In the genomic region with DNA sequence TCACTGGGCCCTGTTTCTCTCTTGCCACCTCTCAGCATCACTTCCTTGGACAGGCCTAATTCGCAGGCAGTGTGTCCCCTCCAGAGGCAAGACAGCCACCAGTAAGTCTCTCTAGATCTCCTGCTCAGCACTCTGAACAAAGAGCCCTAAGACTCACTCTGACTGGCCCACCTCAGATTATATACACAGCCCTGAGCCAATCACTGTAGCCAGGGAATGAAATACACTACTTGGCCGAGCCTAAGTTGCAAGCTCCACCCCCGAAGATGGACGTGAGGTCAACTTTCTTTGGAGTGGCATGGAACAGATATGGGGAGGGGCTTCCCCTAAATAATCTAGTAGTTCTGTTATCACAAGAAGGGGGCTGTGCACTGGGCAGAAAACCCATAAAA, we compare ENCODE assay signal across 17 cellular contexts. TPM values are rescaled to one million over a fixed set of nuclear protein-coding genes. Genes with fewer than 3 reads are reported as not detected.
DNase-seq lines count a peak whose midpoint lies in the region; FAIRE-seq and TF ChIP-seq lines count a peak whose summit lies in the region.
"Had no signal": no experiment of that assay in that cellular context is flagged by ENCODE, and none has a peak within 500 bp of the region (broad histone marks: within the 10 kb centered on the region; RNA-seq: fewer than 3 reads in every experiment).

No MANE protein-coding gene starts in this region.

- H2AFZ ChIP-seq in astrocyte (ENCODE audit: low read depth, low read length), result peak overlapping the region; percentile 3

- no peak for TF ChIP-seq CTCF in astrocyte (IDR thresholded peaks at IDR 0.05; ENCODE audit: insufficient read depth, low read depth, low read length)
- TF ChIP-seq CTCF in lower leg skin (IDR thresholded peaks at IDR 0.05), result no peak

- no peak overlapping the region for H3K4me3 ChIP-seq in astrocyte (ENCODE audit: insufficient read depth, low read depth, low read length)
- no peak overlapping the region for H3K4me3 ChIP-seq in lower leg skin (ENCODE audit: low read depth, poor library complexity, severe bottlenecking)

- peak; percentile 16 for DNase-seq in ELF-1 (ENCODE audit: low read depth, low spot score)
- DNase-seq in HEK293T (ENCODE audit: extremely low spot score), result no peak
- DNase-seq in astrocyte (ENCODE audit: low read depth), result no peak
- peak; percentile 10 for DNase-seq in left kidney (ENCODE audit: low read depth, low spot score)
- no peak for DNase-seq in NCI-H526 treated with DMSO at 0.1 percent for 48 hours (lab: John Stamatoyannopoulos, UW)
- DNase-seq in lower leg skin (ENCODE audit: low spot score in 2 of 2), result no peak
- DNase-seq in activated CD4-positive, alpha-beta T cell treated with anti-CD3 and anti-CD28 coated beads, Interleukin-2, amount 50 U/mL, for 48 hours, result no peak
- DNase-seq in Kasumi-1 (lab: John Stamatoyannopoulos, UW), result no peak
- DNase-seq: Caco-2; CD4-positive, CD25-positive, alpha-beta regulatory T cell; DMS153; NCI-H1417 treated with DMSO at 0.1 percent for 48 hours; NCI-H2029; NCI-H2171 treated with DMSO at 0.1 percent for 48 hours; NCI-H774 had no signal

- no peak for TF ChIP-seq POLR2A in lower leg skin (IDR thresholded peaks at IDR 0.05)

- no peaks in the 10 kb centered on the region for H3K36me3 ChIP-seq in astrocyte (ENCODE audit: insufficient read depth, low read length)

- no peak overlapping the region for H3K27ac ChIP-seq in astrocyte (ENCODE audit: low read depth, low read length)

- peaks cover 5% of the 10 kb centered on the region for H3K9me3 Mint-ChIP-seq in astrocyte (ENCODE audit: unreplicated experiment)

- H3K9me3 ChIP-seq in astrocyte (ENCODE audit: insufficient read depth, low read depth, low read length), result no peaks in the 10 kb centered on the region

- H3K4me2 ChIP-seq in astrocyte (ENCODE audit: low read length), result peak overlapping the region; percentile 34

- no peak overlapping the region for H3K9ac ChIP-seq in astrocyte (ENCODE audit: low read length)

- intact Hi-C loops in lower leg skin (cut with DNase I; ENCODE audit: low total_unique reads), result no loop called here

- peaks cover 12% of the 10 kb centered on the region for H3K4me1 ChIP-seq in astrocyte (ENCODE audit: insufficient read depth, low read length)
- H3K4me1 ChIP-seq: Caco-2 had no signal

- H3K27me3 ChIP-seq in astrocyte (ENCODE audit: insufficient read depth, low read length), result peaks cover 3% of the 10 kb centered on the region

- WGBS in lower leg skin, 2 donors, result 57 to 79% methylated on average over 4 of the region's 4 CpGs

- H3K27ac Mint-ChIP-seq in astrocyte (ENCODE audit: unreplicated experiment), result no peak overlapping the region
- H3K27ac Mint-ChIP-seq: CD4-positive, CD25-positive, alpha-beta regulatory T cell had no signal

- peaks cover 23% of the 10 kb centered on the region for H3K4me1 Mint-ChIP-seq in astrocyte (ENCODE audit: low read depth, unreplicated experiment)

- H3K4me3 Mint-ChIP-seq in astrocyte (ENCODE audit: unreplicated experiment), result no peak overlapping the region
- H3K4me3 Mint-ChIP-seq: CD4-positive, CD25-positive, alpha-beta regulatory T cell had no signal

- H3K79me2 ChIP-seq in astrocyte (ENCODE audit: insufficient read depth, low read length), result no peaks in the 10 kb centered on the region

- no peak for FAIRE-seq in astrocyte (lab: Jason Lieb, UNC)

- no peaks in the 10 kb centered on the region for H3K36me3 Mint-ChIP-seq in astrocyte (ENCODE audit: low read depth, unreplicated experiment)
- H3K36me3 Mint-ChIP-seq: CD4-positive, CD25-positive, alpha-beta regulatory T cell had no signal

- POLR2A ChIA-PET in HEK293T (lab: Yijun Ruan, JAX), result no interaction called here

- CTCF ChIA-PET in HEK293T (lab: Yijun Ruan, JAX), result interaction anchor here (0.8 kb wide), 1 partner anchor 14 kb away, joined by 3 read pairs; no protein-coding TSS in a partner anchor

- no peaks in the 10 kb centered on the region for H4K20me1 ChIP-seq in astrocyte (ENCODE audit: insufficient read depth, low read length)

- peaks cover 42% of the 10 kb centered on the region for H3K27me3 Mint-ChIP-seq in astrocyte (ENCODE audit: low read depth, unreplicated experiment)

TF ChIP-seq in HEK293T, 16 proteins besides CTCF, POLR2A, EP300 and RAD21:
- TF ChIP-seq CTBP1 (IDR thresholded peaks at IDR 0.05; ENCODE audit: borderline replicate concordance), result no peak
- TF ChIP-seq, protein P1, sequence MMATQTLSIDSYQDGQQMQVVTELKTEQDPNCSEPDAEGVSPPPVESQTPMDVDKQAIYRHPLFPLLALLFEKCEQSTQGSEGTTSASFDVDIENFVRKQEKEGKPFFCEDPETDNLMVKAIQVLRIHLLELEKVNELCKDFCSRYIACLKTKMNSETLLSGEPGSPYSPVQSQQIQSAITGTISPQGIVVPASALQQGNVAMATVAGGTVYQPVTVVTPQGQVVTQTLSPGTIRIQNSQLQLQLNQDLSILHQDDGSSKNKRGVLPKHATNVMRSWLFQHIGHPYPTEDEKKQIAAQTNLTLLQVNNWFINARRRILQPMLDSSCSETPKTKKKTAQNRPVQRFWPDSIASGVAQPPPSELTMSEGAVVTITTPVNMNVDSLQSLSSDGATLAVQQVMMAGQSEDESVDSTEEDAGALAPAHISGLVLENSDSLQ (IDR thresholded peaks at IDR 0.05), result 0 out of 2 replicates have a peak, but pooled peaks have one; percentile 31

RNA-seq across cellular contexts. Expression of a gene that starts 4.1 kb away (rescaled TPM):
- total RNA-seq in astrocyte, result not detected in 2 replicates
- not detected for total RNA-seq in lower leg skin
- total RNA-seq: Caco-2; CD4-positive, CD25-positive, alpha-beta regulatory T cell; NCI-H460; SK-MEL-5 had no signal

RNA-seq across cellular contexts. Expression of a gene that starts 38.2 kb away (rescaled TPM):
- total RNA-seq in astrocyte (not detected in 2 replicates), lower leg skin (under 1 TPM in 2 of 4 donors, not detected in 2; 0.23 to 0.55 TPM)
- total RNA-seq: Caco-2; CD4-positive, CD25-positive, alpha-beta regulatory T cell; NCI-H460; SK-MEL-5 had no signal

RNA-seq across cellular contexts. Expression of a gene that starts 47.5 kb away (rescaled TPM):
- total RNA-seq in astrocyte (0.77 and 1.1 TPM in 2 replicates), lower leg skin (under 1 TPM in 3 of 4 donors, not detected in 1; 0.17 to 0.88 (median 0.46) TPM)
- total RNA-seq: CD4-positive, CD25-positive, alpha-beta regulatory T cell; NCI-H460; SK-MEL-5 had no signal

Comparison
In these comparisons a context has a peak if more than half of its experiments do, and no peak if none do; other contexts are left out.
1. DNase-seq: peak in ELF-1 (single experiment) and left kidney (single experiment); none in HEK293T (single experiment), astrocyte (single experiment), NCI-H526 treated with DMSO at 0.1 percent for 48 hours (single experiment), lower leg skin (0 of 2), activated CD4-positive, alpha-beta T cell treated with anti-CD3 and anti-CD28 coated beads, Interleukin-2, amount 50 U/mL, for 48 hours (0 of 2) and Kasumi-1 (0 of 2).